ENCODE assay signal across 19 cellular contexts in the genomic region with DNA sequence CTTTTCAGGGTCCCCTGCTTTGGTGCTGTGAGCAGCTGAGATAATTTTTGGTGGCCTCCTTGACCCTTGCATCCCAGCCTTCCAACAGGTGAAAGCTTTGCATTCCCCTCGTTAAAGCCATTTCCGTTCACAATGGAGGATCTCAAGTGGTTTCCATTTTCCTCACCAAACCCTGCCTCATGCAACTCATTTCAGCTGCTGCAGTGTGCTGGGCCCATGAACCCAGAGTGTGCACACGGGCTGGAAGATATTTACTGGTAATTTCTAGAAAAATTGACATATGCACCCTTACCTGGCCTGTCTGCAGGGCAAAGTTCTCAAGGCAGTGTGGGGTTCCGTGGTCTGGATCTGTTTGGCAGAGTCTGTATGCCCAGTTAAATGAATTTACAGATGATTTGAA.
"Had no signal": no experiment of that assay in that cellular context is flagged by ENCODE, and none has a peak within 500 bp of the region (broad histone marks: within the 10 kb centered on the region; RNA-seq: fewer than 3 reads in every experiment).

No MANE protein-coding gene starts in this region.

- DNase-seq: KBM-7, MV-4-11, NCI-H1048, NCI-H1105, NCI-H1417, NCI-H1436 treated with DMSO at 0.1 percent for 48 hours, NCI-H1694, NCI-H187 treated with DMSO at 0.1 percent for 48 hours, NCI-H2029 treated with DMSO at 0.1 percent for 48 hours, NCI-H2171, NCI-H226, NCI-H446, NCI-H510A, NCI-H524 treated with DMSO at 0.1 percent for 48 hours, NCI-H69, NCI-H774, Right ventricle myocardium superior, RPMI8226, SK-N-SH had no signal

- H3K9me3 ChIP-seq: SK-N-SH had no signal
